Comparison of ENCODE assay signal across 8 cellular contexts in genomic region chr1:62687903-62688686, GRCh38. TPM values are rescaled to one million over a fixed set of nuclear protein-coding genes. Genes with fewer than 3 reads are reported as not detected.
DNase-seq lines count a peak whose midpoint lies in the region; ATAC-seq, FAIRE-seq and TF ChIP-seq lines count a peak whose summit lies in the region.

Gene DOCK7, minus strand, starts transcription at chr1:62688386. Its CDS starts 122 bp downstream, at chr1:62688264.

- peak; percentile 9; the same call in 1 of the 2 replicates for TF ChIP-seq RAD21 in HCT116 (IDR thresholded peaks at IDR 0.05; ENCODE audit: low read depth)

- intact Hi-C loops in HCT116 (cut with micrococcal nuclease) (loop anchor here (2.0 kb wide), 1 partner anchor 251 kb away; the partner anchor contains the start of gene USP1), heart left ventricle (cut with DNase I) (loop anchor here in 2 of 10 donors (5.0 to 10.0 kb wide), 2 partner anchors 39 to 57 kb away; no protein-coding TSS in a partner anchor), pancreas (cut with DNase I) (no loop called here), uterus (cut with DNase I; ENCODE audit: low total_unique reads) (no loop called here)

- ATAC-seq in HCT116: peak; percentile 87
- ATAC-seq in heart left ventricle: peak; percentile 63 to 94 (median 88)
- ATAC-seq in pancreas: peak; percentile 91 to 93 (median 92)

- BruUV-seq in HCT116 (replicated peaks; lab: Mats Ljungman, UMichigan): no TSS peak

- H3K9ac ChIP-seq in HCT116 (ENCODE audit: low read length) (peak within 1 kb of the TSS; percentile 80), SU-DHL-6 (ENCODE audit: low read length) (peak within 1 kb of the TSS; percentile 60)

- CTCF ChIA-PET in HCT116 (lab: Charles Lee): no interaction called here

- peaks cover 41% of the 10 kb centered on the region for H3K79me2 ChIP-seq in HCT116 (ENCODE audit: insufficient read depth, low read length)
- no peaks in the 10 kb centered on the region for H3K79me2 ChIP-seq in SU-DHL-6 (ENCODE audit: insufficient read depth, low read length)

- H3K9me2 ChIP-seq in HCT116 (ENCODE audit: insufficient read depth) (no peaks in the 10 kb centered on the region), SU-DHL-6 (replicated peaks; ENCODE audit: insufficient read depth, low read length) (no peaks in the 10 kb centered on the region)

- H3K27me3 ChIP-seq in HCT116 (ENCODE audit: insufficient read depth, low read length) (no peaks in the 10 kb centered on the region), MG63 (no peaks in the 10 kb centered on the region), SU-DHL-6 (ENCODE audit: low read length) (no peaks in the 10 kb centered on the region), heart left ventricle (no peaks in the 10 kb centered on the region), pancreas (no peaks in the 10 kb centered on the region), uterus (no peaks in the 10 kb centered on the region)

- RAD21 ChIA-PET in HCT116 (lab: Charles Lee; ENCODE audit: low non-redundant PET in 1 of 2, low total read pairs in 2 of 2, uncharacterized antibody in 2 of 2, unreplicated experiment in 2 of 2): no interaction called here

- H4K20me1 ChIP-seq in HCT116 (ENCODE audit: insufficient read depth) (no peaks in the 10 kb centered on the region), SU-DHL-6 (ENCODE audit: low read depth, low read length) (no peaks in the 10 kb centered on the region)

- peak within 1 kb of the TSS; percentile 84 for H2AFZ ChIP-seq in HCT116 (ENCODE audit: low read depth, low read length, poor library complexity, severe bottlenecking)
- peak within 1 kb of the TSS; percentile 95 for H2AFZ ChIP-seq in SU-DHL-6 (ENCODE audit: low read depth, low read length, severe bottlenecking)

- DNase-seq in HCT116 (ENCODE audit: low read depth, low spot score) (peak; percentile 53), MG63 (peak; percentile 82), amniotic stem cell (lab: John Stamatoyannopoulos, UW) (peak; percentile 29), heart left ventricle (peak; percentile 74 to 89 (median 83)), pancreas (peak; percentile 73 to 90 (median 80)), uterus (peak; percentile 55 to 74)

- TF ChIP-seq CTCF in GM12875 (IDR thresholded peaks at IDR 0.05; ENCODE audit: borderline replicate concordance, insufficient read depth, low read depth, low read length) (no peak), HCT116 (IDR thresholded peaks at IDR 0.05 in 2 of 3, conservative IDR thresholded peaks at IDR 0.05 in 1 of 3; ENCODE audit: borderline replicate concordance in 1 of 3, insufficient read depth in 1 of 3, low read depth in 2 of 3, low read length in 2 of 3) (no peak), SU-DHL-6 (IDR thresholded peaks at IDR 0.05; ENCODE audit: insufficient read depth, low read length, poor library complexity, severe bottlenecking) (no peak), heart left ventricle (IDR thresholded peaks at IDR 0.05) (no peak), pancreas (IDR thresholded peaks at IDR 0.05) (no peak), uterus (IDR thresholded peaks at IDR 0.05) (no peak)

- no peaks in the 10 kb centered on the region for H3F3A ChIP-seq in SU-DHL-6 (ENCODE audit: insufficient read depth)

- H3K4me2 ChIP-seq in HCT116 (ENCODE audit: low read length) (peak within 1 kb of the TSS; percentile 84), SU-DHL-6 (ENCODE audit: low read depth, low read length, poor library complexity, severe bottlenecking) (peak within 1 kb of the TSS; percentile 65)

- H3K27ac ChIP-seq in HCT116 (ENCODE audit: low read depth, low read length) (peak within 1 kb of the TSS; percentile 74), SU-DHL-6 (ENCODE audit: low read depth, low read length) (no peak within 1 kb of the TSS), heart left ventricle (peak within 1 kb of the TSS; percentile 47 to 87 (median 76)), pancreas (peak within 1 kb of the TSS; percentile 53 to 88 (median 84)), uterus (peak within 1 kb of the TSS; percentile 82 to 85)

- H3K9me3 ChIP-seq in HCT116 (ENCODE audit: control insufficient read depth in 1 of 2, insufficient read depth in 1 of 2, low read depth in 1 of 2, low read length in 2 of 2) (no peaks in the 10 kb centered on the region), MG63 (no peaks in the 10 kb centered on the region), SU-DHL-6 (ENCODE audit: insufficient read depth, low read length) (no peaks in the 10 kb centered on the region), heart left ventricle (no peaks in the 10 kb centered on the region), pancreas (no peaks in the 10 kb centered on the region), uterus (no peaks in the 10 kb centered on the region)

- no peaks in the 10 kb centered on the region for H3K36me3 ChIP-seq in HCT116 (ENCODE audit: control insufficient read depth in 1 of 2, insufficient read depth in 2 of 2, low read length in 2 of 2)
- peaks cover 3% of the 10 kb centered on the region for H3K36me3 ChIP-seq in MG63
- H3K36me3 ChIP-seq in SU-DHL-6 (ENCODE audit: low read length): no peaks in the 10 kb centered on the region
- H3K36me3 ChIP-seq in heart left ventricle: no peaks in the 10 kb centered on the region
- H3K36me3 ChIP-seq in pancreas: no peaks in the 10 kb centered on the region
- no peaks in the 10 kb centered on the region for H3K36me3 ChIP-seq in uterus

- H3K4me1 ChIP-seq in HCT116 (ENCODE audit: control insufficient read depth in 1 of 2, insufficient read depth in 2 of 2, low read length in 2 of 2): peaks cover 9 to 63% of the 10 kb centered on the region in 2 experiments
- peaks cover 0 to 55% (median 30%) of the 10 kb centered on the region in 12 donors for H3K4me1 ChIP-seq in heart left ventricle
- peaks cover 10 to 34% (median 21%) of the 10 kb centered on the region in 3 donors for H3K4me1 ChIP-seq in pancreas
- peaks cover 0 to 3% of the 10 kb centered on the region in 2 donors for H3K4me1 ChIP-seq in uterus

- POLR2A ChIA-PET in HCT116 (lab: Charles Lee): no interaction called here

- no peak for FAIRE-seq in pancreas (lab: Jason Lieb, UNC)

- peak within 1 kb of the TSS; percentile 68 for H3K4me3 ChIP-seq in GM12875 (ENCODE audit: low read depth, low read length)
- H3K4me3 ChIP-seq in HCT116 (replicated peaks in 1 of 2; ENCODE audit: low read depth in 1 of 2, low read length in 2 of 2): peak within 1 kb of the TSS; percentile 69 to 86
- H3K4me3 ChIP-seq in MG63: peak within 1 kb of the TSS; percentile 65
- peak within 1 kb of the TSS; percentile 56 for H3K4me3 ChIP-seq in SU-DHL-6 (ENCODE audit: insufficient read depth, low read length, poor library complexity, severe bottlenecking)
- H3K4me3 ChIP-seq in heart left ventricle: peak within 1 kb of the TSS; percentile 48 to 99 (median 88)
- H3K4me3 ChIP-seq in pancreas: peak within 1 kb of the TSS; percentile 70 to 85 (median 81)
- peak within 1 kb of the TSS; percentile 69 to 96 for H3K4me3 ChIP-seq in uterus

- TF ChIP-seq POLR2A in HCT116 (IDR thresholded peaks at IDR 0.05; ENCODE audit: borderline replicate concordance, extremely low read depth, insufficient read depth, insufficient read length): peak; percentile 38
- peak in 1 of 2 donors; percentile 26 for TF ChIP-seq POLR2A in heart left ventricle (IDR thresholded peaks at IDR 0.05)
- peak in 1 of 2 donors; percentile 52 for TF ChIP-seq POLR2A in uterus (IDR thresholded peaks at IDR 0.05)

- WGBS in heart left ventricle, 4 donors: 0 to 2% (median 0%) methylated on average over 25 to 107 of the region's 107 CpGs
- WGBS in pancreas, 2 donors: 0 to 1% methylated on average over 64 to 107 of the region's 107 CpGs

TF ChIP-seq in HCT116, 20 proteins besides CTCF, POLR2A, EP300 and RAD21 (continues in another document):
- TF ChIP-seq YY1 (IDR thresholded peaks at IDR 0.05; ENCODE audit: extremely low read depth, insufficient replicate concordance, low read depth, low read length): peak; percentile 77
- TF ChIP-seq POLR2AphosphoS5 (IDR thresholded peaks at IDR 0.05; ENCODE audit: low read depth, low read length): peak; percentile 48
- peak; percentile 39; the same call in 1 of the 2 replicates for TF ChIP-seq SP1 (IDR thresholded peaks at IDR 0.05; ENCODE audit: low read depth)
- peak; percentile 57 for TF ChIP-seq SRF (IDR thresholded peaks at IDR 0.05; ENCODE audit: low read depth)
- TF ChIP-seq ZBTB33 (IDR thresholded peaks at IDR 0.05; ENCODE audit: extremely low read depth, insufficient replicate concordance, low read length): no peak
- TF ChIP-seq ZNF274 (IDR thresholded peaks at IDR 0.05; ENCODE audit: low read depth, low read length): no peak
- no peak for TF ChIP-seq FOSL1 (IDR thresholded peaks at IDR 0.05; ENCODE audit: low read depth)
- TF ChIP-seq CBX3 (IDR thresholded peaks at IDR 0.05; ENCODE audit: low read depth): peak; percentile 96
- TF ChIP-seq ATF3 (IDR thresholded peaks at IDR 0.05): no peak
- TF ChIP-seq EGR1 (IDR thresholded peaks at IDR 0.05; ENCODE audit: low read depth): peak; percentile 18; the same call in 1 of the 2 replicates

RNA-seq across cellular contexts. Expression of gene DOCK7, which starts in this region (rescaled TPM):
- total RNA-seq in HCT116 (2021; ENCODE audit: unreplicated experiment) (49.0 TPM), heart left ventricle (10 to 100 TPM in 7 of 9 donors, 1 to 10 TPM in 2; 5.8 to 26.7 (median 12.0) TPM), pancreas (10 to 100 TPM; 12.6 to 22.5 (median 14.3) TPM), uterus (100 to 1,000 TPM in 2 of 4 donors, 10 to 100 TPM in 2; 17.9 to 134 (median 77.9) TPM)
- polyA plus RNA-seq in HCT116 (2012): 35.3 and 46.0 TPM in 2 replicates
- total RNA-seq in MG63 (2014; rRNA removed; shearing (Covaris generic); ENCODE audit: low replicate concordance): 21.9 and 29.2 TPM in 2 replicates
- polyA plus RNA-seq in heart left ventricle (1 to 10 TPM; 2.9 to 6.2 TPM), pancreas (1 to 10 TPM; 4.4 to 6.8 TPM)

Comparison
In these comparisons a context has a peak if more than half of its experiments do, and no peak if none do; other contexts are left out.
1. DNase-seq: peak in every context shown above with its lines; median percentile 83 in heart left ventricle; 82 in MG63; 80 in pancreas; 64 in uterus; 53 in HCT116; 29 in amniotic stem cell.